Comparison of ENCODE assay signal across 8 cellular contexts in genomic region chr1:26853156-26853555, GRCh38. TPM values are rescaled to one million over a fixed set of nuclear protein-coding genes. Genes with fewer than 3 reads are reported as not detected.
DNase-seq lines count a peak whose midpoint lies in the region; ATAC-seq and TF ChIP-seq lines count a peak whose summit lies in the region.

No MANE protein-coding gene starts in this region.

- WGBS in mesenchymal stem cell, result 44% methylated on average over 2 of the region's 3 CpGs

- H3K79me2 ChIP-seq in GM23338 (replicated peaks; ENCODE audit: insufficient read depth), result no peaks in the 10 kb centered on the region

- no peak overlapping the region for H4K8ac ChIP-seq in mesenchymal stem cell (ENCODE audit: low read length)

- H3K36me3 ChIP-seq in GM23338 (ENCODE audit: insufficient read depth) (peaks cover 4% of the 10 kb centered on the region; the same call in 1 of the 2 replicates), mesenchymal stem cell (ENCODE audit: control insufficient read depth in 1 of 2, insufficient read depth in 2 of 2, low read depth in 1 of 2, low read length in 2 of 2) (peaks cover 77 to 90% of the 10 kb centered on the region in 2 experiments)

- H2AFZ ChIP-seq in GM23338 (no peak overlapping the region), mesenchymal stem cell (ENCODE audit: low read depth, low read length) (no peak overlapping the region)

- no peaks in the 10 kb centered on the region for H4K20me1 ChIP-seq in GM23338 (replicated peaks; ENCODE audit: insufficient read depth)

- H3K4me1 Mint-ChIP-seq in GM23338, result peaks cover 22% of the 10 kb centered on the region

- no peak overlapping the region for H2BK5ac ChIP-seq in mesenchymal stem cell (ENCODE audit: low read depth, low read length, poor library complexity, severe bottlenecking)

- peaks cover 4% of the 10 kb centered on the region for H3K79me1 ChIP-seq in mesenchymal stem cell (replicated peaks; ENCODE audit: low read length, poor library complexity, severe bottlenecking)

- H3K27me3 ChIP-seq in GM23338 (ENCODE audit: insufficient read depth) (no peaks in the 10 kb centered on the region), mesenchymal stem cell (ENCODE audit: control insufficient read depth in 1 of 2, insufficient read depth in 1 of 2, low read length in 2 of 2) (no peaks in the 10 kb centered on the region)

- H3K27ac ChIP-seq in GM23338 (ENCODE audit: low read depth), result no peak overlapping the region
- H3K27ac ChIP-seq in mesenchymal stem cell (ENCODE audit: low read length, poor library complexity, severe bottlenecking), result no peak overlapping the region

- ATAC-seq in GM23338 (peak; percentile 88), HG03108 (IDR thresholded peaks at IDR 0.05; ENCODE audit: unreplicated experiment) (no peak)

- H3F3A ChIP-seq in GM23338 (replicated peaks; ENCODE audit: low read depth), result no peaks in the 10 kb centered on the region

- H3K4ac ChIP-seq in mesenchymal stem cell (ENCODE audit: low read depth in 1 of 2, low read length in 2 of 2), result no peak overlapping the region

- H3K4me1 ChIP-seq in GM23338 (ENCODE audit: insufficient read depth) (peaks cover 7% of the 10 kb centered on the region; the same call in 1 of the 2 replicates), mesenchymal stem cell (ENCODE audit: control insufficient read depth, insufficient read depth, low read depth, low read length) (peaks cover 16% of the 10 kb centered on the region)

- no peaks in the 10 kb centered on the region for H3K9me3 Mint-ChIP-seq in GM23338

- TF ChIP-seq CTCF in GM23338 (conservative IDR thresholded peaks at IDR 0.05; ENCODE audit: low read depth in 2 of 2), result peak; percentile 85 to 93

- peaks cover 6% of the 10 kb centered on the region for H3K27me3 Mint-ChIP-seq in GM23338 (ENCODE audit: insufficient read depth, low read depth, poor library complexity)

- peaks cover 35% of the 10 kb centered on the region for H3K36me3 Mint-ChIP-seq in GM23338 (ENCODE audit: low read depth)

- no peak overlapping the region for H4K91ac ChIP-seq in mesenchymal stem cell (ENCODE audit: low read length)

- no peak overlapping the region for H3K23ac ChIP-seq in mesenchymal stem cell (ENCODE audit: low read length in 2 of 2)

- no peak overlapping the region for H3K18ac ChIP-seq in mesenchymal stem cell (ENCODE audit: low read depth in 1 of 2, low read length in 2 of 2)

- H3K9ac ChIP-seq in mesenchymal stem cell (ENCODE audit: low read length), result peak overlapping the region; percentile 32

- no peak overlapping the region for H2AK5ac ChIP-seq in mesenchymal stem cell (ENCODE audit: low read length, severe bottlenecking)

- H3K4me2 ChIP-seq in GM23338, result no peak overlapping the region
- H3K4me2 ChIP-seq in mesenchymal stem cell (ENCODE audit: low read length, poor library complexity, severe bottlenecking), result no peak overlapping the region

- H3K14ac ChIP-seq in mesenchymal stem cell (ENCODE audit: low read length in 2 of 2), result no peak overlapping the region

- no peak overlapping the region for H2BK120ac ChIP-seq in mesenchymal stem cell (ENCODE audit: low read depth, low read length)

- H3K4me3 Mint-ChIP-seq in GM23338, result no peak overlapping the region

- H2BK15ac ChIP-seq in mesenchymal stem cell (ENCODE audit: low read depth, poor library complexity, severe bottlenecking), result no peak overlapping the region

- DNase-seq in AML-193 (lab: John Stamatoyannopoulos, UW) (peak; percentile 60 to 64), GM23338 (ENCODE audit: low spot score) (peak; percentile 90), NCI-H69 (lab: John Stamatoyannopoulos, UW) (peak; percentile 69), ecto neural progenitor cell (ENCODE audit: low spot score) (peak; percentile 83), mesenchymal stem cell (peak; percentile 85)
- peak; percentile 84 to 89 for DNase-seq in activated CD4-positive, alpha-beta T cell treated with anti-CD3 and anti-CD28 coated beads, Interleukin-2, amount 50 U/mL, for 48 hours
- peak; percentile 36 to 60 for DNase-seq in stimulated activated CD8-positive, alpha-beta memory T cell treated with anti-CD3 and anti-CD28 coated beads, Interleukin-15, amount 100 ng/mL, for 48 hours (ENCODE audit: low read depth in 2 of 2)

- no peaks in the 10 kb centered on the region for H3K9me3 ChIP-seq in mesenchymal stem cell (ENCODE audit: control insufficient read depth, low read length)

- H3K4me3 ChIP-seq in GM23338 (no peak overlapping the region), mesenchymal stem cell (ENCODE audit: insufficient read depth in 1 of 2, low read depth in 1 of 2, low read length in 2 of 2) (no peak overlapping the region)

- H2BK12ac ChIP-seq in mesenchymal stem cell (ENCODE audit: low read length in 2 of 2), result no peak overlapping the region

- peak overlapping the region; percentile 45 for H3K27ac Mint-ChIP-seq in GM23338

- no peaks in the 10 kb centered on the region for H3K9me2 ChIP-seq in GM23338 (ENCODE audit: insufficient read depth)

TF ChIP-seq in GM23338, 12 proteins besides CTCF, POLR2A, EP300 and RAD21 (continues in another document):
- TF ChIP-seq CREB1 (CRISPR knock-in tag; IDR thresholded peaks at IDR 0.05; ENCODE audit: low read depth) (no peak), ZNF331 (CRISPR knock-in tag; IDR thresholded peaks at IDR 0.05; ENCODE audit: low read depth) (no peak), NANOG (IDR thresholded peaks at IDR 0.05; ENCODE audit: borderline replicate concordance) (no peak), JUNB (IDR thresholded peaks at IDR 0.05; ENCODE audit: unreplicated experiment) (no peak), STAT1 (IDR thresholded peaks at IDR 0.05; ENCODE audit: unreplicated experiment) (no peak), ZNF114 (CRISPR knock-in tag; IDR thresholded peaks at IDR 0.05) (no peak)

RNA-seq across cellular contexts. Expression of gene SFN, which starts 9.8 kb away (rescaled TPM):
- 2.6 and 4.1 TPM in 2 replicates for total RNA-seq in GM23338 (2014; rRNA removed; shearing (Covaris generic))
- 1.8 and 3.6 TPM in 2 replicates for polyA plus RNA-seq in GM23338 (2016; fragmentation: Nextera tagmentation; extraction: Ambion mirVana)
- polyA plus RNA-seq in mesenchymal stem cell (2013, experiment 1 of 2), result 0.03 TPM
- not detected for polyA plus RNA-seq in mesenchymal stem cell (2013, experiment 2 of 2)

RNA-seq across cellular contexts. Expression of gene ZDHHC18, which starts 26.7 kb away (rescaled TPM):
- total RNA-seq in GM23338 (2014; rRNA removed; shearing (Covaris generic)), result 15.5 and 26.8 TPM in 2 replicates
- polyA plus RNA-seq in GM23338 (2016; fragmentation: Nextera tagmentation; extraction: Ambion mirVana), result 5.6 and 6.3 TPM in 2 replicates
- polyA plus RNA-seq in mesenchymal stem cell (2013, experiment 1 of 2), result 24.7 TPM
- polyA plus RNA-seq in mesenchymal stem cell (2013, experiment 2 of 2), result 24.1 TPM

RNA-seq across cellular contexts. Expression of gene GPN2, which starts 36.9 kb away (rescaled TPM):
- 10.1 and 13.8 TPM in 2 replicates for total RNA-seq in GM23338 (2014; rRNA removed; shearing (Covaris generic))
- polyA plus RNA-seq in GM23338 (2016; fragmentation: Nextera tagmentation; extraction: Ambion mirVana), result 18.2 and 19.4 TPM in 2 replicates
- 21.8 TPM for polyA plus RNA-seq in mesenchymal stem cell (2013, experiment 1 of 2)
- 21.8 TPM for polyA plus RNA-seq in mesenchymal stem cell (2013, experiment 2 of 2)

RNA-seq across cellular contexts. Expression of gene GPATCH3, which starts 47.1 kb away (rescaled TPM):
- total RNA-seq in GM23338 (2014; rRNA removed; shearing (Covaris generic)), result 10.5 and 15.6 TPM in 2 replicates
- 9.8 and 13.0 TPM in 2 replicates for polyA plus RNA-seq in GM23338 (2016; fragmentation: Nextera tagmentation; extraction: Ambion mirVana)
- polyA plus RNA-seq in mesenchymal stem cell (2013, experiment 1 of 2), result 9.8 TPM
- 9.7 TPM for polyA plus RNA-seq in mesenchymal stem cell (2013, experiment 2 of 2)
